ENCODE assay signal across 8 cellular contexts in the genomic region with DNA sequence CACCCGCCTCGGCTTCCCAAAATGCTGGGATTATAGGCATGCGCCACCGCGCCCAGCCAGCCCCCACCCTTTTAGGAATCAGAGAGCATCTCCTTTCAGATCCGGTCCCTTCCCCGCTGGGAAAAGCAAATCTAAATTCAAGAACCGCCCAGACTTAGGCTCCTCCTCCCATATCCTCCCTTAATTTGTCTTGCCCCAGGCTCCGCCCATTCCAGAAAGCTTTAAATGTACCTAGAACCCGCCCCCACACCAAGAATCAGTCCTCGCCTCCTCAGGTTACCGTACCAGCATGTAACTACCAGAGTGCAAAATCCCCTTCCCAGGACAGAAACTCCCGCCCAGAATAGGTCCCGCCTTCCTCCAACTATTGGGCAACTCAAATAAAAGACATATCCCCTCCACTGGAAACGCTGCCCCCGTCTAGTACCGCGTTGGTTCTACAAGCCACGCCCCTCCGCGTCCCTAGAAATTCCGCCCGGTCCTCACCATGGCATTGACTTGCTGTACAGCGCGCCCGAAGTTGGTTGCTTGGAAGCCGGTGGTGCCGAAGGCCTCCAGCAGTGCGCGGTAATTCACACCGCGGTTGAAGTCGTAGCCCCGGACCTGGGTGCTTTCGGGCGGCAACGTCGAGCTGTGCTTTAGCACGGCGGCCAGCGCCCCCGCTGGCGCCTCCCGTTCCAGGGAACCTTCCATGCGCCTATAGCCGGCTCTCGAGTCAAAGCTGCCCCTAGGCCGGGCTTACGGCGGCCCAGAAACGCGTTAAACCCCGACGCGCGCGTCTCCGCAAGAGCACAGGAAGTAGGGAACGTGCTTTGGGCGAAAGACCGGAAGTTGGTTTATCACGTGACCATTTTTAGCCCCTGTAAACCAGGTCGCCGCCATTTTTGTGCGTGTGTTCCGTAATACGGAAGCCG. TPM values are rescaled to one million over a fixed set of nuclear protein-coding genes. Genes with fewer than 3 reads are reported as not detected.
DNase-seq lines count a peak whose midpoint lies in the region; ATAC-seq and TF ChIP-seq lines count a peak whose summit lies in the region.

DHPS (minus strand) TSS at position 807 of the 914 bp plus-strand sequence; CDS start at position 693, 114 bp downstream.

- H3K36me3 Mint-ChIP-seq in T-cell, result peaks cover 21% of the 10 kb centered on the region
- H3K36me3 Mint-ChIP-seq in type B pancreatic cell, result peaks cover 20% of the 10 kb centered on the region

- H3K9me3 ChIP-seq in heart left ventricle, result no peaks in the 10 kb centered on the region

- H3K36me3 ChIP-seq in heart left ventricle, result peaks cover 0 to 39% (median 36%) of the 10 kb centered on the region in 9 donors

- intact Hi-C loops in heart left ventricle (cut with DNase I), result loop anchor here in 1 of 10 donors (5.0 kb wide), 1 partner anchor 41 kb away; the partner anchor contains the start of gene TNPO2

- peak; percentile 83 for ATAC-seq in HG02798 (IDR thresholded peaks at IDR 0.05; ENCODE audit: poor library complexity, unreplicated experiment)
- ATAC-seq in T-cell (replicated peaks in 1 of 4), result peak; percentile 81 to 85 (median 84)
- ATAC-seq in heart left ventricle, result peak; percentile 89 to 95 (median 90)

- peak; percentile 12 for TF ChIP-seq CTCF in GM12873 (IDR thresholded peaks at IDR 0.05; ENCODE audit: insufficient read depth, low read depth, low read length, missing control alignments)
- TF ChIP-seq CTCF in heart left ventricle (IDR thresholded peaks at IDR 0.05), result peak in 1 of 12 donors; percentile 20
- TF ChIP-seq CTCF in type B pancreatic cell (conservative IDR thresholded peaks at IDR 0.05), result no peak

- peak within 1 kb of the TSS; percentile 88 to 98 (median 92) for H3K4me3 Mint-ChIP-seq in T-cell
- peak within 1 kb of the TSS; percentile 98 for H3K4me3 Mint-ChIP-seq in type B pancreatic cell

- peak within 1 kb of the TSS; percentile 55 to 99 (median 90) for H3K4me3 ChIP-seq in heart left ventricle

- POLR2A ChIA-PET in T-cell (lab: Charles Lee), result interaction anchor here (0.6 to 0.7 kb wide), 5 partner anchors 10 to 1185 kb away, joined by 3 to 9 read pairs (median 7); partner anchors contain the start of gene RNASEH2A (in 1 of the 2)

- CTCF ChIA-PET in T-cell (lab: Charles Lee), result interaction anchor here (0.5 to 1.7 kb wide), 6 partner anchors 10 to 262 kb away, joined by 3 to 8 read pairs (median 6); partner anchors contain the start of gene TRIR (in 1 of the 2)

- peak in 1 of 2 donors; percentile 27 for TF ChIP-seq POLR2A in heart left ventricle (IDR thresholded peaks at IDR 0.05)

- no peaks in the 10 kb centered on the region for H3K27me3 ChIP-seq in heart left ventricle

- 0 to 1% (median 0%) methylated on average over 68 of the region's 68 CpGs for WGBS in adipose tissue, 3 donors
- WGBS in heart left ventricle, 4 donors, result 0% methylated on average over 57 to 68 of the region's 68 CpGs

- no peaks in the 10 kb centered on the region for H3K9me3 Mint-ChIP-seq in T-cell
- H3K9me3 Mint-ChIP-seq in type B pancreatic cell, result no peaks in the 10 kb centered on the region

- peaks cover 0 to 21% (median 8%) of the 10 kb centered on the region in 12 donors for H3K4me1 ChIP-seq in heart left ventricle

- H3K27me3 Mint-ChIP-seq in T-cell, result no peaks in the 10 kb centered on the region
- H3K27me3 Mint-ChIP-seq in type B pancreatic cell, result no peaks in the 10 kb centered on the region

- peak; percentile 93 for DNase-seq in NCI-H1436 treated with DMSO at 0.1 percent for 48 hours (lab: John Stamatoyannopoulos, UW)
- DNase-seq in T-cell, result peak; percentile 64 to 95 (median 90)
- DNase-seq in heart left ventricle, result peak; percentile 90 to 96 (median 95)
- DNase-seq in pons (ENCODE audit: low spot score), result peak; percentile 95
- peak; percentile 88 for DNase-seq in type B pancreatic cell (ENCODE audit: extremely low spot score, unreplicated experiment)

- H3K27ac ChIP-seq in adipose tissue (ENCODE audit: low read depth, low read length) (peak within 1 kb of the TSS; percentile 99), heart left ventricle (peak within 1 kb of the TSS; percentile 80 to 100 (median 95))

- H3K4me1 Mint-ChIP-seq in T-cell (peaks cover 27 to 29% (median 28%) of the 10 kb centered on the region in 3 donors), type B pancreatic cell (ENCODE audit: unreplicated experiment) (peaks cover 6% of the 10 kb centered on the region)

- H3K27ac Mint-ChIP-seq in T-cell (peak within 1 kb of the TSS; percentile 93 to 97), type B pancreatic cell (peak within 1 kb of the TSS; percentile 97)

RNA-seq across cellular contexts. Expression of gene DHPS, which starts in this region (rescaled TPM):
- total RNA-seq in T-cell, result 100 to 1,000 TPM; 141 to 195 (median 177) TPM
- 10 to 100 TPM; 55.8 to 69.6 (median 68.3) TPM for polyA plus RNA-seq in adipose tissue
- 100 to 1,000 TPM in 1 of 9 donors, 10 to 100 TPM in 8; 47.6 to 121 (median 54.6) TPM for total RNA-seq in heart left ventricle
- 10 to 100 TPM; 57.2 to 57.6 TPM for polyA plus RNA-seq in heart left ventricle
- total RNA-seq in type B pancreatic cell (ENCODE audit: low replicate concordance), result 71.2 and 79.4 TPM in 2 replicates

Comparison
In these comparisons a context has a peak if more than half of its experiments do, and no peak if none do; other contexts are left out.
1. Peak in every context shown above with its lines: DNase-seq, ATAC-seq, H3K4me3 ChIP-seq and H3K27ac ChIP-seq.